Comparison of ENCODE assay signal across 1 cellular context in the genomic region with DNA sequence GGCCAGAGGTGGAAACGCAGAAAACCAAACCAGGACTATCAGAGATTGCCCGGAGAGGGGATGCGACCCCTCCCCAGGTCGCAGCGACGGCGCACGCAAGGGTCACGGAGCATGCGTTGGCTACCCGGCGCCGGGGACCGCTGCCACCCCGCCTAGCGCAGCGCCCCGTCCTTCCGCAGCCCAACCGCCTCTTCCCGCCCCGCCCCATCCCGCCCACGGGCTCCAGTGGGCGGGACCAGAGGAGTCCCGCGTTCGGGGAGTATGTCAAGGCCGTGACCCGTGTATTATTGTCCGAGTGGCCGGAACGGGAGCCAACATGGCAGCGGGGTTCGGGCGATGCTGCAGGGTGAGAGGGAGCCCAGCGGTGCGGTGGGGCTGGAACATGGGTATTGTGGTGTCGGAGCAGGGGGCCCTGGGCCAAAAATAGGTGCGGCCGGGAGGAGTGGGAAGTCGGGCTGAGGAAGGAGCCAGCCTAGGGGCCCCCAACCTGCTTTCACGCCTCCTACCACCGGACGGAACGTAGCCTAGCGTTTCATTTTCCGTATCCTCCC.
TF ChIP-seq lines count a peak whose summit lies in the region.

Gene ACADM, plus strand, starts transcription at position 238 of the 551 bp plus-strand sequence. Its CDS starts 79 bp downstream, at position 317.

TF ChIP-seq in WTC11, 78 proteins besides CTCF, POLR2A, EP300 and RAD21 (continued from another document):
- TF ChIP-seq, protein P1, sequence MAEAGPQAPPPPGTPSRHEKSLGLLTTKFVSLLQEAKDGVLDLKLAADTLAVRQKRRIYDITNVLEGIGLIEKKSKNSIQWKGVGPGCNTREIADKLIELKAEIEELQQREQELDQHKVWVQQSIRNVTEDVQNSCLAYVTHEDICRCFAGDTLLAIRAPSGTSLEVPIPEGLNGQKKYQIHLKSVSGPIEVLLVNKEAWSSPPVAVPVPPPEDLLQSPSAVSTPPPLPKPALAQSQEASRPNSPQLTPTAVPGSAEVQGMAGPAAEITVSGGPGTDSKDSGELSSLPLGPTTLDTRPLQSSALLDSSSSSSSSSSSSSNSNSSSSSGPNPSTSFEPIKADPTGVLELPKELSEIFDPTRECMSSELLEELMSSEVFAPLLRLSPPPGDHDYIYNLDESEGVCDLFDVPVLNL (CRISPR knock-in tag; IDR thresholded peaks at IDR 0.05; ENCODE audit: borderline replicate concordance, low read depth): no peak
- peak; percentile 67; the same call in 1 of the 2 replicates for TF ChIP-seq TP53 (CRISPR knock-in tag; IDR thresholded peaks at IDR 0.05)
- TF ChIP-seq NR1H2 (CRISPR knock-in tag; IDR thresholded peaks at IDR 0.05): no peak
- TF ChIP-seq ZNF138 (CRISPR knock-in tag; conservative IDR thresholded peaks at IDR 0.05): no peak
- TF ChIP-seq, protein P2, sequence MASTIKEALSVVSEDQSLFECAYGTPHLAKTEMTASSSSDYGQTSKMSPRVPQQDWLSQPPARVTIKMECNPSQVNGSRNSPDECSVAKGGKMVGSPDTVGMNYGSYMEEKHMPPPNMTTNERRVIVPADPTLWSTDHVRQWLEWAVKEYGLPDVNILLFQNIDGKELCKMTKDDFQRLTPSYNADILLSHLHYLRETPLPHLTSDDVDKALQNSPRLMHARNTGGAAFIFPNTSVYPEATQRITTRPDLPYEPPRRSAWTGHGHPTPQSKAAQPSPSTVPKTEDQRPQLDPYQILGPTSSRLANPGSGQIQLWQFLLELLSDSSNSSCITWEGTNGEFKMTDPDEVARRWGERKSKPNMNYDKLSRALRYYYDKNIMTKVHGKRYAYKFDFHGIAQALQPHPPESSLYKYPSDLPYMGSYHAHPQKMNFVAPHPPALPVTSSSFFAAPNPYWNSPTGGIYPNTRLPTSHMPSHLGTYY (CRISPR knock-in tag; IDR thresholded peaks at IDR 0.05): no peak
- TF ChIP-seq KAT7 (CRISPR knock-in tag; IDR thresholded peaks at IDR 0.05; ENCODE audit: borderline replicate concordance): peak; percentile 80; the same call in 1 of the 2 replicates
- no peak for TF ChIP-seq CBFB (CRISPR knock-in tag; IDR thresholded peaks at IDR 0.05; ENCODE audit: low read depth)
- TF ChIP-seq NFATC4 (CRISPR knock-in tag; IDR thresholded peaks at IDR 0.05): no peak
- peak; percentile 77; the same call in 1 of the 2 replicates for TF ChIP-seq HMGXB4 (CRISPR knock-in tag; IDR thresholded peaks at IDR 0.05)
- TF ChIP-seq FOXP1 (CRISPR knock-in tag; IDR thresholded peaks at IDR 0.05; ENCODE audit: borderline replicate concordance): no peak; the same call in 1 of the 2 replicates
- TF ChIP-seq CREM (CRISPR knock-in tag; IDR thresholded peaks at IDR 0.05): peak; percentile 42; the same call in 1 of the 2 replicates
- TF ChIP-seq TEAD1 (CRISPR knock-in tag; IDR thresholded peaks at IDR 0.05): no peak; the same call in 1 of the 2 replicates
- no peak for TF ChIP-seq JUN (CRISPR knock-in tag; IDR thresholded peaks at IDR 0.05)
- TF ChIP-seq FOXK1 (CRISPR knock-in tag; IDR thresholded peaks at IDR 0.05): no peak; the same call in 1 of the 2 replicates
- TF ChIP-seq OVOL2 (CRISPR knock-in tag; IDR thresholded peaks at IDR 0.05; ENCODE audit: borderline replicate concordance): no peak
- peak; percentile 82; the same call in 1 of the 2 replicates for TF ChIP-seq ZBTB21 (CRISPR knock-in tag; IDR thresholded peaks at IDR 0.05; ENCODE audit: borderline replicate concordance)
- no peak for TF ChIP-seq SOX15 (CRISPR knock-in tag; IDR thresholded peaks at IDR 0.05)
- no peak for TF ChIP-seq ZNF671 (CRISPR knock-in tag; IDR thresholded peaks at IDR 0.05)
- no peak for TF ChIP-seq AFF4 (CRISPR knock-in tag; IDR thresholded peaks at IDR 0.05; ENCODE audit: borderline replicate concordance)
- peak; percentile 70; the same call in 1 of the 2 replicates for TF ChIP-seq SMAD3 (CRISPR knock-in tag; IDR thresholded peaks at IDR 0.05; ENCODE audit: borderline replicate concordance)
- no peak; the same call in 1 of the 2 replicates for TF ChIP-seq ZNF281 (CRISPR knock-in tag; IDR thresholded peaks at IDR 0.05)
- TF ChIP-seq, protein P3, sequence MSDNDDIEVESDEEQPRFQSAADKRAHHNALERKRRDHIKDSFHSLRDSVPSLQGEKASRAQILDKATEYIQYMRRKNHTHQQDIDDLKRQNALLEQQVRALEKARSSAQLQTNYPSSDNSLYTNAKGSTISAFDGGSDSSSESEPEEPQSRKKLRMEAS (CRISPR knock-in tag; IDR thresholded peaks at IDR 0.05): peak; percentile 79; the same call in 1 of the 2 replicates
- no peak for TF ChIP-seq ZNF121 (CRISPR knock-in tag; IDR thresholded peaks at IDR 0.05)
- TF ChIP-seq, protein P4, sequence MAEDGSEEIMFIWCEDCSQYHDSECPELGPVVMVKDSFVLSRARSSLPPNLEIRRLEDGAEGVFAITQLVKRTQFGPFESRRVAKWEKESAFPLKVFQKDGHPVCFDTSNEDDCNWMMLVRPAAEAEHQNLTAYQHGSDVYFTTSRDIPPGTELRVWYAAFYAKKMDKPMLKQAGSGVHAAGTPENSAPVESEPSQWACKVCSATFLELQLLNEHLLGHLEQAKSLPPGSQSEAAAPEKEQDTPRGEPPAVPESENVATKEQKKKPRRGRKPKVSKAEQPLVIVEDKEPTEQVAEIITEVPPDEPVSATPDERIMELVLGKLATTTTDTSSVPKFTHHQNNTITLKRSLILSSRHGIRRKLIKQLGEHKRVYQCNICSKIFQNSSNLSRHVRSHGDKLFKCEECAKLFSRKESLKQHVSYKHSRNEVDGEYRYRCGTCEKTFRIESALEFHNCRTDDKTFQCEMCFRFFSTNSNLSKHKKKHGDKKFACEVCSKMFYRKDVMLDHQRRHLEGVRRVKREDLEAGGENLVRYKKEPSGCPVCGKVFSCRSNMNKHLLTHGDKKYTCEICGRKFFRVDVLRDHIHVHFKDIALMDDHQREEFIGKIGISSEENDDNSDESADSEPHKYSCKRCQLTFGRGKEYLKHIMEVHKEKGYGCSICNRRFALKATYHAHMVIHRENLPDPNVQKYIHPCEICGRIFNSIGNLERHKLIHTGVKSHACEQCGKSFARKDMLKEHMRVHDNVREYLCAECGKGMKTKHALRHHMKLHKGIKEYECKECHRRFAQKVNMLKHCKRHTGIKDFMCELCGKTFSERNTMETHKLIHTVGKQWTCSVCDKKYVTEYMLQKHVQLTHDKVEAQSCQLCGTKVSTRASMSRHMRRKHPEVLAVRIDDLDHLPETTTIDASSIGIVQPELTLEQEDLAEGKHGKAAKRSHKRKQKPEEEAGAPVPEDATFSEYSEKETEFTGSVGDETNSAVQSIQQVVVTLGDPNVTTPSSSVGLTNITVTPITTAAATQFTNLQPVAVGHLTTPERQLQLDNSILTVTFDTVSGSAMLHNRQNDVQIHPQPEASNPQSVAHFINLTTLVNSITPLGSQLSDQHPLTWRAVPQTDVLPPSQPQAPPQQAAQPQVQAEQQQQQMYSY (CRISPR knock-in tag; IDR thresholded peaks at IDR 0.05): no peak
- no peak for TF ChIP-seq SMAD4 (CRISPR knock-in tag; IDR thresholded peaks at IDR 0.05)
- TF ChIP-seq, protein P5, sequence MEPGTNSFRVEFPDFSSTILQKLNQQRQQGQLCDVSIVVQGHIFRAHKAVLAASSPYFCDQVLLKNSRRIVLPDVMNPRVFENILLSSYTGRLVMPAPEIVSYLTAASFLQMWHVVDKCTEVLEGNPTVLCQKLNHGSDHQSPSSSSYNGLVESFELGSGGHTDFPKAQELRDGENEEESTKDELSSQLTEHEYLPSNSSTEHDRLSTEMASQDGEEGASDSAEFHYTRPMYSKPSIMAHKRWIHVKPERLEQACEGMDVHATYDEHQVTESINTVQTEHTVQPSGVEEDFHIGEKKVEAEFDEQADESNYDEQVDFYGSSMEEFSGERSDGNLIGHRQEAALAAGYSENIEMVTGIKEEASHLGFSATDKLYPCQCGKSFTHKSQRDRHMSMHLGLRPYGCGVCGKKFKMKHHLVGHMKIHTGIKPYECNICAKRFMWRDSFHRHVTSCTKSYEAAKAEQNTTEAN (CRISPR knock-in tag; IDR thresholded peaks at IDR 0.05): no peak
TF ChIP-seq in WTC11: peak in this region for 17.
